Comparison of ENCODE assay signal across 8 cellular contexts in genomic region chr17:40101367-40102210, GRCh38. TPM values are rescaled to one million over a fixed set of nuclear protein-coding genes. Genes with fewer than 3 reads are reported as not detected.
A peak's percentile ranks its signal among the peaks of the same experiment; 100 is the strongest.
DNase-seq lines count a peak whose midpoint lies in the region; ATAC-seq, FAIRE-seq and TF ChIP-seq lines count a peak whose summit lies in the region.

No MANE protein-coding gene starts in this region.

- DNase-seq in GM12891 (ENCODE audit: insufficient read length, low spot score) (no peak), SK-N-MC (ENCODE audit: low read depth, low spot score) (no peak), fibroblast of mammary gland (ENCODE audit: low read depth) (peak; percentile 38), gastrocnemius medialis (no peak), retina (no peak), OCI-M1 (lab: John Stamatoyannopoulos, UW) (no peak), GOT3 (lab: John Stamatoyannopoulos, UW) (no peak)

- peak overlapping the region; percentile 77; the same call in 1 of the 2 replicates for H3K4me3 ChIP-seq in SK-N-MC
- no peak overlapping the region for H3K4me3 ChIP-seq in fibroblast of mammary gland (ENCODE audit: control insufficient read depth, low read depth, low read length)
- H3K4me3 ChIP-seq in gastrocnemius medialis = peak overlapping the region; percentile 30 to 100 (median 82)

- ATAC-seq in gastrocnemius medialis = no peak
- no peak for ATAC-seq in GM18858 (IDR thresholded peaks at IDR 0.05; ENCODE audit: unreplicated experiment)

- TF ChIP-seq POLR2A in GM12891 (IDR thresholded peaks at IDR 0.05; ENCODE audit: low read depth, low read length) (no peak), gastrocnemius medialis (IDR thresholded peaks at IDR 0.05) (no peak)

- no peak overlapping the region for H3K9ac ChIP-seq in SK-N-MC (ENCODE audit: insufficient read length)

- no peak for FAIRE-seq in GM12891 (lab: Jason Lieb, UNC)

- peaks cover 78 to 80% of the 10 kb centered on the region in 2 donors for H3K4me1 ChIP-seq in gastrocnemius medialis

- H3K36me3 ChIP-seq in SK-N-MC (ENCODE audit: insufficient read depth, low read length) = no peaks in the 10 kb centered on the region; the same call in 1 of the 2 replicates
- H3K36me3 ChIP-seq in gastrocnemius medialis = peaks cover 0 to 7% of the 10 kb centered on the region in 2 donors

- no peak for TF ChIP-seq CTCF in fibroblast of mammary gland (conservative IDR thresholded peaks at IDR 0.05; ENCODE audit: control insufficient read depth, insufficient read depth, low read depth, low read length)
- no peak for TF ChIP-seq CTCF in gastrocnemius medialis (IDR thresholded peaks at IDR 0.05 in 4 of 5, conservative IDR thresholded peaks at IDR 0.05 in 1 of 5)

- in situ Hi-C loops in gastrocnemius medialis (cut with MboI; ENCODE audit: low sequenced_read_pairs in 4 of 4) = no loop called here

- intact Hi-C loops in gastrocnemius medialis (cut with DNase I; ENCODE audit: low total_unique reads) = no loop called here

- H3K9me3 ChIP-seq in SK-N-MC (ENCODE audit: low read depth, low read length) (no peaks in the 10 kb centered on the region), gastrocnemius medialis (no peaks in the 10 kb centered on the region)

- no peak overlapping the region for H3K27ac ChIP-seq in SK-N-MC
- H3K27ac ChIP-seq in gastrocnemius medialis = peak overlapping the region; percentile 93 to 100 (median 96)

- no peaks in the 10 kb centered on the region for H3K27me3 ChIP-seq in gastrocnemius medialis

TF ChIP-seq in GM12891, 5 proteins besides CTCF, POLR2A, EP300 and RAD21:
- TF ChIP-seq SPI1 (IDR thresholded peaks at IDR 0.05; ENCODE audit: low read depth, low read length) (peak; percentile 39; the same call in 1 of the 2 replicates), PAX5 (IDR thresholded peaks at IDR 0.05; ENCODE audit: insufficient read depth, low read length, severe bottlenecking) (no peak)

RNA-seq across cellular contexts. Expression of gene NR1D1, which starts 1.2 kb away (rescaled TPM):
- 1.6 TPM for polyA plus RNA-seq in GM12891 (2012; ENCODE audit: low read depth, missing spikeins)
- total RNA-seq in gastrocnemius medialis = 10 to 100 TPM; 16.0 to 34.2 (median 18.3) TPM

RNA-seq across cellular contexts. Expression of gene MSL1, which starts 20.2 kb away (rescaled TPM):
- polyA plus RNA-seq in GM12891 (2012; ENCODE audit: low read depth, missing spikeins) = 42.1 TPM
- 10 to 100 TPM; 75.7 to 96.3 (median 85.9) TPM for total RNA-seq in gastrocnemius medialis

RNA-seq across cellular contexts. Expression of gene CASC3, which starts 38.7 kb away (rescaled TPM):
- polyA plus RNA-seq in GM12891 (2012; ENCODE audit: low read depth, missing spikeins) = 34.8 TPM
- 10 to 100 TPM; 35.8 to 41.3 (median 39.8) TPM for total RNA-seq in gastrocnemius medialis

RNA-seq across cellular contexts. Expression of gene THRA, which starts 38.8 kb away (rescaled TPM):
- 1.9 TPM for polyA plus RNA-seq in GM12891 (2012; ENCODE audit: low read depth, missing spikeins)
- total RNA-seq in gastrocnemius medialis = 10 to 100 TPM; 42.2 to 71.6 (median 48.2) TPM

RNA-seq across cellular contexts. Expression of gene MED24, which starts 47.4 kb away (rescaled TPM):
- 41.6 TPM for polyA plus RNA-seq in GM12891 (2012; ENCODE audit: low read depth, missing spikeins)
- total RNA-seq in gastrocnemius medialis = 100 to 1,000 TPM in 2 of 4 donors, 10 to 100 TPM in 2; 54.2 to 124 (median 93.9) TPM
